In genomic region chr10:7121154-7121797, GRCh38 we compare ENCODE assay signal across 9 cellular contexts.
DNase-seq lines count a peak whose midpoint lies in the region; ATAC-seq and TF ChIP-seq lines count a peak whose summit lies in the region.
"Had no signal": no experiment of that assay in that cellular context is flagged by ENCODE, and none has a peak within 500 bp of the region (broad histone marks: within the 10 kb centered on the region; RNA-seq: fewer than 3 reads in every experiment).

No MANE protein-coding gene starts in this region.

- H3K27ac ChIP-seq in AG04450 (ENCODE audit: low read depth, low read length) (no peak overlapping the region), WERI-Rb-1 (no peak overlapping the region), breast epithelium (no peak overlapping the region), right lobe of liver (no peak overlapping the region)
- H3K27ac ChIP-seq: skin epidermis had no signal

- POLR2A ChIA-PET in AG04450 (lab: Yijun Ruan, JAX), result no interaction called here

- TF ChIP-seq CTCF in AG04450 (IDR thresholded peaks at IDR 0.05; ENCODE audit: low read depth, low read length) (peak; percentile 61), WERI-Rb-1 (IDR thresholded peaks at IDR 0.05; ENCODE audit: low read depth, low read length) (peak; percentile 42; the same call in 1 of the 2 replicates), breast epithelium (IDR thresholded peaks at IDR 0.05) (peak in 2 of 3 donors; percentile 42 to 43), right lobe of liver (IDR thresholded peaks at IDR 0.05) (peak; percentile 36 to 69 (median 57))

- 18% methylated on average over 10 of the region's 10 CpGs for WGBS in right lobe of liver (ENCODE audit: insufficient coverage, low coverage, low lambda C conversion rate, missing lambda C conversion rate)

- no peaks in the 10 kb centered on the region for H3K36me3 ChIP-seq in WERI-Rb-1
- no peaks in the 10 kb centered on the region for H3K36me3 ChIP-seq in breast epithelium
- no peaks in the 10 kb centered on the region for H3K36me3 ChIP-seq in right lobe of liver

- H3K4me1 ChIP-seq in breast epithelium, result no peaks in the 10 kb centered on the region
- no peaks in the 10 kb centered on the region for H3K4me1 ChIP-seq in right lobe of liver

- CTCF ChIA-PET in AG04450 (lab: Charles Lee), result interaction anchor here (0.6 to 1.5 kb wide), 11 partner anchors 10 to 380 kb away, joined by 3 to 5 read pairs (median 4); no protein-coding TSS in a partner anchor

- ATAC-seq in GM18517 (IDR thresholded peaks at IDR 0.05; ENCODE audit: unreplicated experiment) (peak; percentile 66), right lobe of liver (peak; percentile 75 to 87 (median 83)), HG03520 (IDR thresholded peaks at IDR 0.05; ENCODE audit: unreplicated experiment) (no peak)

- intact Hi-C loops in breast epithelium (cut with DNase I; ENCODE audit: low total_unique reads) (no loop called here), right lobe of liver (cut with DNase I) (no loop called here)

- no peak for DNase-seq in AG04450 (ENCODE audit: low read depth, low spot score)
- DNase-seq in KG1 (lab: John Stamatoyannopoulos, UW), result peak; percentile 29
- DNase-seq in WERI-Rb-1, result peak; percentile 7
- DNase-seq in breast epithelium (ENCODE audit: low spot score in 2 of 2), result no peak
- DNase-seq in right lobe of liver, result peak in 2 of 3 donors; percentile 56 to 59
- peak; percentile 37 to 59 for DNase-seq in stimulated activated CD8-positive, alpha-beta memory T cell treated with anti-CD3 and anti-CD28 coated beads, Interleukin-2, amount 100 ng/mL, for 48 hours (ENCODE audit: low read depth in 2 of 2)

- H3K27me3 ChIP-seq in AG04450 (ENCODE audit: control insufficient read depth, insufficient read depth, low read length), result peaks cover 3% of the 10 kb centered on the region
- no peaks in the 10 kb centered on the region for H3K27me3 ChIP-seq in WERI-Rb-1 (ENCODE audit: insufficient read depth, low read depth, severe bottlenecking)
- H3K27me3 ChIP-seq in breast epithelium, result no peaks in the 10 kb centered on the region
- H3K27me3 ChIP-seq in right lobe of liver, result no peaks in the 10 kb centered on the region

- TF ChIP-seq POLR2A in breast epithelium (IDR thresholded peaks at IDR 0.05) (no peak), right lobe of liver (IDR thresholded peaks at IDR 0.05) (no peak)

- H3K9me3 ChIP-seq in AG04450 (ENCODE audit: control insufficient read depth, insufficient read depth, low read length), result no peaks in the 10 kb centered on the region
- H3K9me3 ChIP-seq in WERI-Rb-1 (ENCODE audit: severe bottlenecking), result no peaks in the 10 kb centered on the region
- H3K9me3 ChIP-seq in breast epithelium, result no peaks in the 10 kb centered on the region
- H3K9me3 ChIP-seq in right lobe of liver, result no peaks in the 10 kb centered on the region

- H3K4me3 ChIP-seq in AG04450 (ENCODE audit: low read depth, low read length), result no peak overlapping the region
- H3K4me3 ChIP-seq in WERI-Rb-1 (ENCODE audit: low read depth, low read length), result no peak overlapping the region
- no peak overlapping the region for H3K4me3 ChIP-seq in breast epithelium
- H3K4me3 ChIP-seq in right lobe of liver, result no peak overlapping the region
- H3K4me3 ChIP-seq: skin epidermis had no signal

Comparison
In these comparisons a context has a peak if more than half of its experiments do, and no peak if none do; other contexts are left out.
1. DNase-seq: peak in KG1 (single experiment), WERI-Rb-1 (single experiment), right lobe of liver (2 of 3) and stimulated activated CD8-positive, alpha-beta memory T cell treated with anti-CD3 and anti-CD28 coated beads, Interleukin-2, amount 100 ng/mL, for 48 hours (2 of 2); none in AG04450 (single experiment) and breast epithelium (0 of 2).
2. Peak in every context shown above with its lines, with median percentiles within 50 percentile points of each other: CTCF ChIP-seq.